ENCODE assay signal across 13 cellular contexts in genomic region chr20:49985157-49985556, GRCh38. TPM values are rescaled to one million over a fixed set of nuclear protein-coding genes. Genes with fewer than 3 reads are reported as not detected.
A peak's percentile ranks its signal among the peaks of the same experiment; 100 is the strongest.
DNase-seq lines count a peak whose midpoint lies in the region; ATAC-seq, FAIRE-seq and TF ChIP-seq lines count a peak whose summit lies in the region.
"Had no signal": no experiment of that assay in that cellular context is flagged by ENCODE, and none has a peak within 500 bp of the region (broad histone marks: within the 10 kb centered on the region; RNA-seq: fewer than 3 reads in every experiment).

No MANE protein-coding gene starts in this region.

- H3K9me3 Mint-ChIP-seq in neural crest cell = no peaks in the 10 kb centered on the region

- no peak for DNase-seq in A549 (ENCODE audit: low read depth in 1 of 2, low spot score in 1 of 2)
- DNase-seq in M059J (ENCODE audit: low read depth) = peak; percentile 63
- DNase-seq in epithelial cell of proximal tubule (ENCODE audit: low read depth) = no peak
- no peak for DNase-seq in neural crest cell (ENCODE audit: low read depth, low spot score)
- no peak for DNase-seq in nucleus accumbens (lab: John Stamatoyannopoulos, UW)
- DNase-seq in HK-2 (ENCODE audit: unreplicated experiment) = no peak
- no peak for DNase-seq in mesenteric fat pad (ENCODE audit: low spot score)
- DNase-seq: activated CD8-positive, alpha-beta memory T cell treated with anti-CD3 and anti-CD28 coated beads, Interleukin-2, amount 50 U/mL, for 48 hours; NCI-H2227 treated with DMSO at 0.1 percent for 48 hours; ovary; stimulated activated CD4-positive, alpha-beta T cell treated with anti-CD3 and anti-CD28 coated beads, Interleukin-4, amount 100 ng/mL, for 4 hours had no signal

- TF ChIP-seq POLR2A in A549 (IDR thresholded peaks at IDR 0.05; ENCODE audit: low read length) = no peak

- H3K4me3 ChIP-seq in A549 (peak overlapping the region; percentile 69), epithelial cell of proximal tubule (ENCODE audit: low read depth, low read length) (peak overlapping the region; percentile 75)
- H3K4me3 ChIP-seq: ovary had no signal

- no peaks in the 10 kb centered on the region for H3K36me3 Mint-ChIP-seq in neural crest cell (ENCODE audit: low read depth)

- no peak for ATAC-seq in A549
- no peak for ATAC-seq in HG03159 (IDR thresholded peaks at IDR 0.05; ENCODE audit: unreplicated experiment)

- no peak for TF ChIP-seq EP300 in A549 (IDR thresholded peaks at IDR 0.05)

- no peak for FAIRE-seq in A549 (lab: Jason Lieb, UNC)
- FAIRE-seq: islet of Langerhans had no signal

- peaks cover 23% of the 10 kb centered on the region for H3K27me3 Mint-ChIP-seq in neural crest cell (ENCODE audit: low read depth)

- CTCF ChIA-PET in A549 (lab: Yijun Ruan, JAX) = interaction anchor here (0.6 to 28.4 kb wide), 3 partner anchors 83 to 187 kb away, joined by 3 to 1049 read pairs (median 4); no protein-coding TSS in a partner anchor

- WGBS in A549 (ENCODE audit: missing lambda C conversion rate) = 93% methylated on average over 6 of the region's 6 CpGs

- peak overlapping the region in 1 of 2 experiments; percentile 74; a peak in 3 of 6 replicates for H3K27ac ChIP-seq in A549
- H3K27ac ChIP-seq: ovary had no signal

- POLR2A ChIA-PET in A549 (lab: Yijun Ruan, JAX) = interaction anchor here (6.8 kb wide), 1 partner anchor 85 kb away, joined by 79 read pairs; no protein-coding TSS in a partner anchor

- no peak for TF ChIP-seq CTCF in A549 (IDR thresholded peaks at IDR 0.05)
- TF ChIP-seq CTCF in epithelial cell of proximal tubule (conservative IDR thresholded peaks at IDR 0.05; ENCODE audit: low read depth, low read length) = no peak
- TF ChIP-seq CTCF in neural crest cell (conservative IDR thresholded peaks at IDR 0.05) = no peak

- H3K4me1 Mint-ChIP-seq in neural crest cell = peaks cover 73% of the 10 kb centered on the region

- H3K4me1 ChIP-seq in A549 = peaks cover 72% of the 10 kb centered on the region

- peak overlapping the region; percentile 95 for H3K4me2 ChIP-seq in A549

- H3K9me3 ChIP-seq in A549 = no peaks in the 10 kb centered on the region
- H3K9me3 ChIP-seq: ovary had no signal

- H3K27ac Mint-ChIP-seq in neural crest cell (ENCODE audit: unreplicated experiment) = no peak overlapping the region

- no peak for TF ChIP-seq RAD21 in A549 (conservative IDR thresholded peaks at IDR 0.05 in 1 of 2, IDR thresholded peaks at IDR 0.05 in 1 of 2)

- peak overlapping the region; percentile 93 for H3K4me3 Mint-ChIP-seq in neural crest cell

TF ChIP-seq in A549, 52 proteins besides CTCF, POLR2A, EP300 and RAD21:
- TF ChIP-seq CHD2 (IDR thresholded peaks at IDR 0.05; ENCODE audit: low read length, partially characterized antibody) = no peak
- no peak for TF ChIP-seq CEBPB (IDR thresholded peaks at IDR 0.05)
- TF ChIP-seq RARB (CRISPR knock-in tag; IDR thresholded peaks at IDR 0.05) = no peak
- no peak for TF ChIP-seq HOXA7 (CRISPR knock-in tag; IDR thresholded peaks at IDR 0.05)
- no peak for TF ChIP-seq FOSB (CRISPR knock-in tag; IDR thresholded peaks at IDR 0.05)
- no peak for TF ChIP-seq ZFP36 (IDR thresholded peaks at IDR 0.05; ENCODE audit: borderline replicate concordance, partially characterized antibody)
- TF ChIP-seq, protein P1, sequence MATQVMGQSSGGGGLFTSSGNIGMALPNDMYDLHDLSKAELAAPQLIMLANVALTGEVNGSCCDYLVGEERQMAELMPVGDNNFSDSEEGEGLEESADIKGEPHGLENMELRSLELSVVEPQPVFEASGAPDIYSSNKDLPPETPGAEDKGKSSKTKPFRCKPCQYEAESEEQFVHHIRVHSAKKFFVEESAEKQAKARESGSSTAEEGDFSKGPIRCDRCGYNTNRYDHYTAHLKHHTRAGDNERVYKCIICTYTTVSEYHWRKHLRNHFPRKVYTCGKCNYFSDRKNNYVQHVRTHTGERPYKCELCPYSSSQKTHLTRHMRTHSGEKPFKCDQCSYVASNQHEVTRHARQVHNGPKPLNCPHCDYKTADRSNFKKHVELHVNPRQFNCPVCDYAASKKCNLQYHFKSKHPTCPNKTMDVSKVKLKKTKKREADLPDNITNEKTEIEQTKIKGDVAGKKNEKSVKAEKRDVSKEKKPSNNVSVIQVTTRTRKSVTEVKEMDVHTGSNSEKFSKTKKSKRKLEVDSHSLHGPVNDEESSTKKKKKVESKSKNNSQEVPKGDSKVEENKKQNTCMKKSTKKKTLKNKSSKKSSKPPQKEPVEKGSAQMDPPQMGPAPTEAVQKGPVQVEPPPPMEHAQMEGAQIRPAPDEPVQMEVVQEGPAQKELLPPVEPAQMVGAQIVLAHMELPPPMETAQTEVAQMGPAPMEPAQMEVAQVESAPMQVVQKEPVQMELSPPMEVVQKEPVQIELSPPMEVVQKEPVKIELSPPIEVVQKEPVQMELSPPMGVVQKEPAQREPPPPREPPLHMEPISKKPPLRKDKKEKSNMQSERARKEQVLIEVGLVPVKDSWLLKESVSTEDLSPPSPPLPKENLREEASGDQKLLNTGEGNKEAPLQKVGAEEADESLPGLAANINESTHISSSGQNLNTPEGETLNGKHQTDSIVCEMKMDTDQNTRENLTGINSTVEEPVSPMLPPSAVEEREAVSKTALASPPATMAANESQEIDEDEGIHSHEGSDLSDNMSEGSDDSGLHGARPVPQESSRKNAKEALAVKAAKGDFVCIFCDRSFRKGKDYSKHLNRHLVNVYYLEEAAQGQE (IDR thresholded peaks at IDR 0.05) = no peak
- TF ChIP-seq KDM1A (IDR thresholded peaks at IDR 0.05; ENCODE audit: low read depth) = no peak
- TF ChIP-seq POLR2AphosphoS2 (conservative IDR thresholded peaks at IDR 0.05; ENCODE audit: low read length) = no peak
- TF ChIP-seq RFX5 (IDR thresholded peaks at IDR 0.05) = no peak
- no peak for TF ChIP-seq HDAC2 (IDR thresholded peaks at IDR 0.05)
- TF ChIP-seq, protein P2, sequence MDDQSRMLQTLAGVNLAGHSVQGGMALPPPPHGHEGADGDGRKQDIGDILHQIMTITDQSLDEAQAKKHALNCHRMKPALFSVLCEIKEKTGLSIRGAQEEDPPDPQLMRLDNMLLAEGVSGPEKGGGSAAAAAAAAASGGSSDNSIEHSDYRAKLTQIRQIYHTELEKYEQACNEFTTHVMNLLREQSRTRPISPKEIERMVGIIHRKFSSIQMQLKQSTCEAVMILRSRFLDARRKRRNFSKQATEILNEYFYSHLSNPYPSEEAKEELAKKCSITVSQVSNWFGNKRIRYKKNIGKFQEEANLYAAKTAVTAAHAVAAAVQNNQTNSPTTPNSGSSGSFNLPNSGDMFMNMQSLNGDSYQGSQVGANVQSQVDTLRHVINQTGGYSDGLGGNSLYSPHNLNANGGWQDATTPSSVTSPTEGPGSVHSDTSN (IDR thresholded peaks at IDR 0.05) = no peak
- TF ChIP-seq ZSCAN20 (CRISPR knock-in tag; IDR thresholded peaks at IDR 0.05) = no peak
- TF ChIP-seq PHF8 (IDR thresholded peaks at IDR 0.05; ENCODE audit: borderline replicate concordance, low read depth) = no peak
- TF ChIP-seq EHF (CRISPR knock-in tag; IDR thresholded peaks at IDR 0.05) = no peak

RNA-seq across cellular contexts. Expression of gene SNAI1, which starts 2.4 kb away (rescaled TPM):
- polyA plus RNA-seq in A549 (2011; rRNA removed) = 7.0 and 7.2 TPM in 2 replicates
- polyA plus RNA-seq in A549 (2012; cell fraction: cytosol; rRNA removed) = 14.0 and 21.4 TPM in 2 replicates
- polyA plus RNA-seq in A549 (2012; cell fraction: nucleus; rRNA removed) = 22.7 and 28.4 TPM in 2 replicates
- 8.0 to 11.1 TPM (median 10.7 TPM) in 3 replicates for polyA plus RNA-seq in A549 (2017; fragmentation: RNase III; extraction: RNeasy Plus Mini Kit Qiagen cat#74134 plus additional on column Dnase treatment)
- 3.8 and 6.0 TPM in 2 replicates for polyA minus RNA-seq in A549 (2011; rRNA and poly(A)+ RNA removed)
- 8.4 and 10.6 TPM in 2 replicates for total RNA-seq in M059J (2014; rRNA removed; shearing (Covaris generic))
- total RNA-seq in epithelial cell of proximal tubule = 1.4 and 2.0 TPM in 2 replicates
- 12.5 and 12.9 TPM in 2 replicates for total RNA-seq in neural crest cell
- total RNA-seq in mesenteric fat pad = 19.1 TPM

RNA-seq across cellular contexts. Expression of gene RNF114, which starts 49.0 kb away (rescaled TPM):
- polyA plus RNA-seq in A549 (2011; rRNA removed) = 44.8 and 67.8 TPM in 2 replicates
- 68.9 and 80.2 TPM in 2 replicates for polyA plus RNA-seq in A549 (2012; cell fraction: cytosol; rRNA removed)
- 101 and 123 TPM in 2 replicates for polyA plus RNA-seq in A549 (2012; cell fraction: nucleus; rRNA removed)
- 43.1 to 47.0 TPM (median 44.0 TPM) in 3 replicates for polyA plus RNA-seq in A549 (2017; fragmentation: RNase III; extraction: RNeasy Plus Mini Kit Qiagen cat#74134 plus additional on column Dnase treatment)
- 42.6 and 51.8 TPM in 2 replicates for polyA minus RNA-seq in A549 (2011; rRNA and poly(A)+ RNA removed)
- 372 and 527 TPM in 2 replicates for total RNA-seq in M059J (2014; rRNA removed; shearing (Covaris generic))
- total RNA-seq in epithelial cell of proximal tubule = 152 and 157 TPM in 2 replicates
- 53.0 and 59.0 TPM in 2 replicates for total RNA-seq in neural crest cell
- total RNA-seq in mesenteric fat pad = 59.9 TPM
